In the genomic region with DNA sequence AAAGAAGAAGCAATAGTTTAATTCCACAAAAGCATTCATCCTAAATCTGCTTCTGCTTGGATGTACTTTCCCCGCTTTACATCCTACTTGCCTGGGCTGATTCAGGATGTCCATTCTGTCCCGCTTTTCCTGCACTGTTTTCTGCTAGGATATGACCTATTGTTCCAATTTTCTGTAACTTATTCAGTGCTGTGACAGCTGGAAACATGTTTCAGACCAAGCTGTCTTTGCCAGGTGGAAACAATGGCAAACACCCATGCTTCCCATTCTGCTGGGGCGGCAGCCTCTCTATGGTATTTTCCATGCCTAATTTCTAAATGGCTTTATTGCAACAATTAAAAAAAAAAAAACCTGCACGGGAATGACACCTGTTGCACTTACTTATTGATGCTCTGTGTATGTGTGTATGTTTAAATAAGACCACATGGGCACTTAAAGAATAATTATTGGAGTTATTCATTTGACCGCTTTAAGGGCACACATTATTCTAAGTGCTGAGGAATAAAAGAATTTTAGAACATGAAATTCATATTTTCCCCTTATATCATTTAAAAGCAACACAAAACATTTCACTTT, we compare ENCODE assay signal across 22 cellular contexts. TPM values are rescaled to one million over a fixed set of nuclear protein-coding genes. Genes with fewer than 3 reads are reported as not detected.
DNase-seq lines count a peak whose midpoint lies in the region; TF ChIP-seq lines count a peak whose summit lies in the region.
"Had no signal": no experiment of that assay in that cellular context is flagged by ENCODE, and none has a peak within 500 bp of the region (broad histone marks: within the 10 kb centered on the region; RNA-seq: fewer than 3 reads in every experiment).

No MANE protein-coding gene starts in this region.

- no peaks in the 10 kb centered on the region for H3K9me2 ChIP-seq in Karpas-422 (replicated peaks; ENCODE audit: insufficient read depth, low read length)

- DNase-seq in Caco-2: no peak
- peak; percentile 24 for DNase-seq in Karpas-422
- peak; percentile 9 for DNase-seq in mesenteric fat pad (ENCODE audit: low spot score)
- DNase-seq in thyroid gland: no peak
- no peak for DNase-seq in NCI-H82 treated with DMSO at 0.1 percent for 48 hours (lab: John Stamatoyannopoulos, UW; ENCODE audit: unreplicated experiment)
- no peak for DNase-seq in kidney tubule cell (ENCODE audit: low spot score)
- DNase-seq: AML-193; C1 segment of cervical spinal cord; CD4-positive, alpha-beta memory T cell; COR-L47; DMS153; DND-41; HCEC 1CT; IMR-90; KG1; MM.1S; NCI-H187; SHP77; T-cell had no signal

- CTCF ChIA-PET in Caco-2 (lab: Charles Lee): no interaction called here

- H3K36me3 Mint-ChIP-seq in Caco-2 (ENCODE audit: insufficient read depth, unreplicated experiment) (no peaks in the 10 kb centered on the region), brain (no peaks in the 10 kb centered on the region)
- H3K36me3 Mint-ChIP-seq: CD4-positive, alpha-beta memory T cell; T-cell had no signal

- H3K27me3 ChIP-seq in Caco-2 (replicated peaks; ENCODE audit: control insufficient read depth, insufficient read depth, low read length) (no peaks in the 10 kb centered on the region), Karpas-422 (ENCODE audit: low read length) (no peaks in the 10 kb centered on the region), thyroid gland (no peaks in the 10 kb centered on the region)

- H3K79me2 ChIP-seq in Karpas-422 (ENCODE audit: low read length): no peaks in the 10 kb centered on the region

- H3K4me1 ChIP-seq in Caco-2 (peaks cover 15% of the 10 kb centered on the region), Karpas-422 (ENCODE audit: low read length) (peaks cover 3% of the 10 kb centered on the region; the same call in 1 of the 2 replicates), thyroid gland (peaks cover 6 to 9% of the 10 kb centered on the region in 2 donors)

- H3K4me2 ChIP-seq in Karpas-422 (ENCODE audit: low read depth, low read length, poor library complexity, severe bottlenecking): no peak overlapping the region

- no peaks in the 10 kb centered on the region; the same call in 1 of the 2 replicates for H3K9me3 ChIP-seq in Caco-2
- no peaks in the 10 kb centered on the region for H3K9me3 ChIP-seq in Karpas-422 (ENCODE audit: low read length)
- no peaks in the 10 kb centered on the region for H3K9me3 ChIP-seq in thyroid gland
- H3K9me3 ChIP-seq: A549 had no signal

- H3K4me3 ChIP-seq in Caco-2 (ENCODE audit: low read depth, low read length) (no peak overlapping the region), Karpas-422 (ENCODE audit: low read length) (no peak overlapping the region), thyroid gland (replicated peaks in 1 of 3) (no peak overlapping the region)
- H3K4me3 ChIP-seq: A549 had no signal

- H3K9me3 Mint-ChIP-seq in Caco-2 (ENCODE audit: unreplicated experiment) (no peaks in the 10 kb centered on the region), brain (peaks cover 0 to 3% (median 0%) of the 10 kb centered on the region in 5 experiments)

- no peak overlapping the region for H2AFZ ChIP-seq in Karpas-422 (ENCODE audit: low read length)

- no TSS peak for BruUV-seq in Caco-2 (replicated peaks; lab: Mats Ljungman, UMichigan)

- peaks cover 12% of the 10 kb centered on the region for H3K4me1 Mint-ChIP-seq in Caco-2 (ENCODE audit: low read depth, unreplicated experiment)
- peaks cover 7% of the 10 kb centered on the region for H3K4me1 Mint-ChIP-seq in brain

- H4K20me1 ChIP-seq in Karpas-422 (ENCODE audit: insufficient read depth, low read depth, low read length): no peaks in the 10 kb centered on the region

- intact Hi-C loops in Caco-2 (cut with micrococcal nuclease; ENCODE audit: unreplicated experiment) (no loop called here), thyroid gland (cut with DNase I) (loop anchor here (5.0 to 10.0 kb wide), 4 partner anchors 79 to 416 kb away; a partner anchor contains a TSS)

- 81 to 85% methylated on average over 5 of the region's 5 CpGs for WGBS in thyroid gland, 2 donors

- H3K27me3 Mint-ChIP-seq in Caco-2 (ENCODE audit: insufficient read depth, unreplicated experiment) (no peaks in the 10 kb centered on the region), brain (peaks cover 6% of the 10 kb centered on the region)

- TF ChIP-seq CTCF in Caco-2 (IDR thresholded peaks at IDR 0.05; ENCODE audit: insufficient read depth in 1 of 2, low read depth in 1 of 2, low read length in 1 of 2, severe bottlenecking in 1 of 2, unreplicated experiment in 1 of 2) (no peak), brain (conservative IDR thresholded peaks at IDR 0.05) (no peak), thyroid gland (IDR thresholded peaks at IDR 0.05) (no peak)

- TF ChIP-seq POLR2A in thyroid gland (IDR thresholded peaks at IDR 0.05): no peak

- no peak overlapping the region for H3K9ac ChIP-seq in Karpas-422 (ENCODE audit: low read length)

- peak overlapping the region; percentile 24 for H3K4me3 Mint-ChIP-seq in Caco-2 (ENCODE audit: unreplicated experiment)
- H3K4me3 Mint-ChIP-seq in brain: peak overlapping the region in 3 of 5 experiments; percentile 42 to 56 (median 54)

- POLR2A ChIA-PET in Caco-2 (lab: Charles Lee): interaction anchor here (0.6 kb wide), 1 partner anchor 98 kb away, joined by 3 read pairs; no protein-coding TSS in a partner anchor

- H3K27ac ChIP-seq in Karpas-422 (ENCODE audit: low read length) (no peak overlapping the region), thyroid gland (no peak overlapping the region)
- H3K27ac ChIP-seq: A549, RWPE1 had no signal

- H3K36me3 ChIP-seq in Caco-2 (ENCODE audit: control insufficient read depth, insufficient read depth, low read length): no peaks in the 10 kb centered on the region
- no peaks in the 10 kb centered on the region for H3K36me3 ChIP-seq in Karpas-422 (ENCODE audit: insufficient read depth, low read length)
- H3K36me3 ChIP-seq in thyroid gland: no peaks in the 10 kb centered on the region

- no peak overlapping the region for H3K27ac Mint-ChIP-seq in Caco-2 (ENCODE audit: unreplicated experiment)
- H3K27ac Mint-ChIP-seq in brain: peak overlapping the region in 1 of 5 experiments; percentile 61
- H3K27ac Mint-ChIP-seq: CD4-positive, alpha-beta memory T cell; T-cell had no signal

RNA-seq across cellular contexts. Expression of a gene that starts 21.0 kb away (rescaled TPM):
- 15.7 and 17.3 TPM in 2 replicates for total RNA-seq in Caco-2 (2022)
- 6.1 and 31.7 TPM in 2 replicates for total RNA-seq in Karpas-422 (2014; rRNA removed; shearing (Covaris generic); ENCODE audit: low replicate concordance)
- polyA plus RNA-seq in brain (ENCODE audit: insufficient read depth, low read depth, low replicate concordance): 24.8 TPM
- total RNA-seq in mesenteric fat pad: 11.3 TPM
- 10 to 100 TPM; 26.4 to 41.9 (median 38.4) TPM for total RNA-seq in thyroid gland

RNA-seq across cellular contexts. Expression of a gene that starts 25.3 kb away (rescaled TPM):
- total RNA-seq in Caco-2 (2022): 24.5 TPM in 2 replicates
- not detected in 2 replicates for total RNA-seq in Karpas-422 (2014; rRNA removed; shearing (Covaris generic); ENCODE audit: low replicate concordance)
- polyA plus RNA-seq in brain (ENCODE audit: insufficient read depth, low read depth, low replicate concordance): 2.2 TPM
- 89.8 TPM for total RNA-seq in mesenteric fat pad
- total RNA-seq in thyroid gland: 10 to 100 TPM; 34.2 to 47.0 (median 39.7) TPM

Comparison
In these comparisons a context has a peak if more than half of its experiments do, and no peak if none do; other contexts are left out.
1. DNase-seq: peak in Karpas-422 (single experiment) and mesenteric fat pad (single experiment); none in Caco-2 (0 of 2), thyroid gland (0 of 2), NCI-H82 treated with DMSO at 0.1 percent for 48 hours (single experiment) and kidney tubule cell (single experiment).
2. RNA of a gene that starts 25.3 kb away (total RNA-seq): 89.8 TPM in mesenteric fat pad (single experiment), 34.2 to 47.0 TPM in thyroid gland and 24.5 TPM in Caco-2; not detected in Karpas-422; every median in the first group is over 10 times any median in the second.